Comparison of ENCODE assay signal across 2 cellular contexts in the genomic region with DNA sequence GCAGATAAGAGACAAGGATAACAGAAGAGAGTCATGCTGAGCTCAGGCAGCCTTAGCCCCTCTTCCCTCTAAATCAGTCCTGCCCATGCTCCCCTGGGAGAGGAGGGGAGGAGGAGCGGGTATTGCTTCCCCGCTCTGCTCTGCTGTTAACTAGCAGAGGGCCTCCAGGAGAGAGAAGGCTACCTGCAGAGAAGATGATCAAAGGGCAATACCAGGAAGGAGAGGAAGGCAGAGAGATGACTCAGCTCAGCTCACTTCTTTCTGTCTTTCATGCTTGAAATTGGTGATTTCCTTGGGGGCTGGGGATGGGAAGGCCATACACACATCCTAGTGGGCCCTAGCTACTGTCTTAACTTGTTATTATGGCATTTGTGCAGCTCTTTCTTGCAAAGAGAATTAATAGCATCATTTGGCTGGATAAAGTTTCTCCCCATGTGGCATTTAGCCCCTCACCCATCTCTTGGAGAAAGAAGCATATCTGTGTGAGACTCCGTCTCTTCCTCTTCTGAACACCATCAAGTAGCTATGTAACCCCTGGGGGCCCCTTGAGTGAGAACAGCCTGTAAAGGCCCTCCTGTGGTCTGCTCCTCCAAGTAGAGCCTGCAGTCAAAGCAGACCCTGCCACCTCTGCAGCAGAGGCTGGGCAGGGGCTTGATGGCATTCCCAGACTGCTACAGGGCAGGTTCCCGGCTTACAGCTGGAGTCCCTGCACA.
TF ChIP-seq lines count a peak whose summit lies in the region.

No MANE protein-coding gene starts in this region.

TF ChIP-seq in A549, 52 proteins besides CTCF, POLR2A, EP300 and RAD21 (continued from another document):
- TF ChIP-seq, protein P1, sequence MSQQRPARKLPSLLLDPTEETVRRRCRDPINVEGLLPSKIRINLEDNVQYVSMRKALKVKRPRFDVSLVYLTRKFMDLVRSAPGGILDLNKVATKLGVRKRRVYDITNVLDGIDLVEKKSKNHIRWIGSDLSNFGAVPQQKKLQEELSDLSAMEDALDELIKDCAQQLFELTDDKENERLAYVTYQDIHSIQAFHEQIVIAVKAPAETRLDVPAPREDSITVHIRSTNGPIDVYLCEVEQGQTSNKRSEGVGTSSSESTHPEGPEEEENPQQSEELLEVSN (IDR thresholded peaks at IDR 0.05; ENCODE audit: borderline replicate concordance, low read depth) = no peak
- TF ChIP-seq ZSCAN20 (CRISPR knock-in tag; IDR thresholded peaks at IDR 0.05) = no peak
- no peak for TF ChIP-seq NFE2L2 (conservative IDR thresholded peaks at IDR 0.05; ENCODE audit: low read length)
- TF ChIP-seq, protein P2, sequence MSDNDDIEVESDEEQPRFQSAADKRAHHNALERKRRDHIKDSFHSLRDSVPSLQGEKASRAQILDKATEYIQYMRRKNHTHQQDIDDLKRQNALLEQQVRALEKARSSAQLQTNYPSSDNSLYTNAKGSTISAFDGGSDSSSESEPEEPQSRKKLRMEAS (IDR thresholded peaks at IDR 0.05) = no peak
- no peak for TF ChIP-seq RARB (CRISPR knock-in tag; IDR thresholded peaks at IDR 0.05)
- TF ChIP-seq MAFK (IDR thresholded peaks at IDR 0.05; ENCODE audit: partially characterized antibody) = no peak

TF ChIP-seq in GM23338, 12 proteins besides CTCF, POLR2A, EP300 and RAD21 (continued from another document):
- TF ChIP-seq, protein P3, sequence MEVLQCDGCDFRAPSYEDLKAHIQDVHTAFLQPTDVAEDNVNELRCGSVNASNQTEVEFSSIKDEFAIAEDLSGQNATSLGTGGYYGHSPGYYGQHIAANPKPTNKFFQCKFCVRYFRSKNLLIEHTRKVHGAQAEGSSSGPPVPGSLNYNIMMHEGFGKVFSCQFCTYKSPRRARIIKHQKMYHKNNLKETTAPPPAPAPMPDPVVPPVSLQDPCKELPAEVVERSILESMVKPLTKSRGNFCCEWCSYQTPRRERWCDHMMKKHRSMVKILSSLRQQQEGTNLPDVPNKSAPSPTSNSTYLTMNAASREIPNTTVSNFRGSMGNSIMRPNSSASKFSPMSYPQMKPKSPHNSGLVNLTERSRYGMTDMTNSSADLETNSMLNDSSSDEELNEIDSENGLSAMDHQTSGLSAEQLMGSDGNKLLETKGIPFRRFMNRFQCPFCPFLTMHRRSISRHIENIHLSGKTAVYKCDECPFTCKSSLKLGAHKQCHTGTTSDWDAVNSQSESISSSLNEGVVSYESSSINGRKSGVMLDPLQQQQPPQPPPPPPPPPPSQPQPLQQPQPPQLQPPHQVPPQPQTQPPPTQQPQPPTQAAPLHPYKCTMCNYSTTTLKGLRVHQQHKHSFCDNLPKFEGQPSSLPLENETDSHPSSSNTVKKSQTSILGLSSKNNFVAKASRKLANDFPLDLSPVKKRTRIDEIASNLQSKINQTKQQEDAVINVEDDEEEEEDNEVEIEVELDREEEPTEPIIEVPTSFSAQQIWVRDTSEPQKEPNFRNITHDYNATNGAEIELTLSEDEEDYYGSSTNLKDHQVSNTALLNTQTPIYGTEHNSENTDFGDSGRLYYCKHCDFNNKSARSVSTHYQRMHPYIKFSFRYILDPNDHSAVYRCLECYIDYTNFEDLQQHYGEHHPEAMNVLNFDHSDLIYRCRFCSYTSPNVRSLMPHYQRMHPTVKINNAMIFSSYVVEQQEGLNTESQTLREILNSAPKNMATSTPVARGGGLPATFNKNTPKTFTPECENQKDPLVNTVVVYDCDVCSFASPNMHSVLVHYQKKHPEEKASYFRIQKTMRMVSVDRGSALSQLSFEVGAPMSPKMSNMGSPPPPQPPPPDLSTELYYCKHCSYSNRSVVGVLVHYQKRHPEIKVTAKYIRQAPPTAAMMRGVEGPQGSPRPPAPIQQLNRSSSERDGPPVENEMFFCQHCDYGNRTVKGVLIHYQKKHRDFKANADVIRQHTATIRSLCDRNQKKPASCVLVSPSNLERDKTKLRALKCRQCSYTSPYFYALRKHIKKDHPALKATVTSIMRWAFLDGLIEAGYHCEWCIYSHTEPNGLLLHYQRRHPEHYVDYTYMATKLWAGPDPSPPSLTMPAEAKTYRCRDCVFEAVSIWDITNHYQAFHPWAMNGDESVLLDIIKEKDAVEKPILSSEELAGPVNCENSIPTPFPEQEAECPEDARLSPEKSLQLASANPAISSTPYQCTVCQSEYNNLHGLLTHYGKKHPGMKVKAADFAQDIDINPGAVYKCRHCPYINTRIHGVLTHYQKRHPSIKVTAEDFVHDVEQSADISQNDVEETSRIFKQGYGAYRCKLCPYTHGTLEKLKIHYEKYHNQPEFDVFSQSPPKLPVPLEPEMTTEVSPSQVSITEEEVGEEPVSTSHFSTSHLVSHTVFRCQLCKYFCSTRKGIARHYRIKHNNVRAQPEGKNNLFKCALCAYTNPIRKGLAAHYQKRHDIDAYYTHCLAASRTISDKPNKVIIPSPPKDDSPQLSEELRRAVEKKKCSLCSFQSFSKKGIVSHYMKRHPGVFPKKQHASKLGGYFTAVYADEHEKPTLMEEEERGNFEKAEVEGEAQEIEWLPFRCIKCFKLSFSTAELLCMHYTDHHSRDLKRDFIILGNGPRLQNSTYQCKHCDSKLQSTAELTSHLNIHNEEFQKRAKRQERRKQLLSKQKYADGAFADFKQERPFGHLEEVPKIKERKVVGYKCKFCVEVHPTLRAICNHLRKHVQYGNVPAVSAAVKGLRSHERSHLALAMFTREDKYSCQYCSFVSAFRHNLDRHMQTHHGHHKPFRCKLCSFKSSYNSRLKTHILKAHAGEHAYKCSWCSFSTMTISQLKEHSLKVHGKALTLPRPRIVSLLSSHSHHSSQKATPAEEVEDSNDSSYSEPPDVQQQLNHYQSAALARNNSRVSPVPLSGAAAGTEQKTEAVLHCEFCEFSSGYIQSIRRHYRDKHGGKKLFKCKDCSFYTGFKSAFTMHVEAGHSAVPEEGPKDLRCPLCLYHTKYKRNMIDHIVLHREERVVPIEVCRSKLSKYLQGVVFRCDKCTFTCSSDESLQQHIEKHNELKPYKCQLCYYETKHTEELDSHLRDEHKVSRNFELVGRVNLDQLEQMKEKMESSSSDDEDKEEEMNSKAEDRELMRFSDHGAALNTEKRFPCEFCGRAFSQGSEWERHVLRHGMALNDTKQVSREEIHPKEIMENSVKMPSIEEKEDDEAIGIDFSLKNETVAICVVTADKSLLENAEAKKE (CRISPR knock-in tag; IDR thresholded peaks at IDR 0.05) = peak; percentile 98
- TF ChIP-seq ZNF114 (CRISPR knock-in tag; IDR thresholded peaks at IDR 0.05) (0 out of 2 replicates have a peak, but pooled peaks have one; percentile 40), ZNF331 (CRISPR knock-in tag; IDR thresholded peaks at IDR 0.05; ENCODE audit: low read depth) (no peak)
- TF ChIP-seq, protein P4, sequence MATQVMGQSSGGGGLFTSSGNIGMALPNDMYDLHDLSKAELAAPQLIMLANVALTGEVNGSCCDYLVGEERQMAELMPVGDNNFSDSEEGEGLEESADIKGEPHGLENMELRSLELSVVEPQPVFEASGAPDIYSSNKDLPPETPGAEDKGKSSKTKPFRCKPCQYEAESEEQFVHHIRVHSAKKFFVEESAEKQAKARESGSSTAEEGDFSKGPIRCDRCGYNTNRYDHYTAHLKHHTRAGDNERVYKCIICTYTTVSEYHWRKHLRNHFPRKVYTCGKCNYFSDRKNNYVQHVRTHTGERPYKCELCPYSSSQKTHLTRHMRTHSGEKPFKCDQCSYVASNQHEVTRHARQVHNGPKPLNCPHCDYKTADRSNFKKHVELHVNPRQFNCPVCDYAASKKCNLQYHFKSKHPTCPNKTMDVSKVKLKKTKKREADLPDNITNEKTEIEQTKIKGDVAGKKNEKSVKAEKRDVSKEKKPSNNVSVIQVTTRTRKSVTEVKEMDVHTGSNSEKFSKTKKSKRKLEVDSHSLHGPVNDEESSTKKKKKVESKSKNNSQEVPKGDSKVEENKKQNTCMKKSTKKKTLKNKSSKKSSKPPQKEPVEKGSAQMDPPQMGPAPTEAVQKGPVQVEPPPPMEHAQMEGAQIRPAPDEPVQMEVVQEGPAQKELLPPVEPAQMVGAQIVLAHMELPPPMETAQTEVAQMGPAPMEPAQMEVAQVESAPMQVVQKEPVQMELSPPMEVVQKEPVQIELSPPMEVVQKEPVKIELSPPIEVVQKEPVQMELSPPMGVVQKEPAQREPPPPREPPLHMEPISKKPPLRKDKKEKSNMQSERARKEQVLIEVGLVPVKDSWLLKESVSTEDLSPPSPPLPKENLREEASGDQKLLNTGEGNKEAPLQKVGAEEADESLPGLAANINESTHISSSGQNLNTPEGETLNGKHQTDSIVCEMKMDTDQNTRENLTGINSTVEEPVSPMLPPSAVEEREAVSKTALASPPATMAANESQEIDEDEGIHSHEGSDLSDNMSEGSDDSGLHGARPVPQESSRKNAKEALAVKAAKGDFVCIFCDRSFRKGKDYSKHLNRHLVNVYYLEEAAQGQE (IDR thresholded peaks at IDR 0.05; ENCODE audit: unreplicated experiment) = no peak
